17 cellular contexts compared by ENCODE assay signal in the genomic region with DNA sequence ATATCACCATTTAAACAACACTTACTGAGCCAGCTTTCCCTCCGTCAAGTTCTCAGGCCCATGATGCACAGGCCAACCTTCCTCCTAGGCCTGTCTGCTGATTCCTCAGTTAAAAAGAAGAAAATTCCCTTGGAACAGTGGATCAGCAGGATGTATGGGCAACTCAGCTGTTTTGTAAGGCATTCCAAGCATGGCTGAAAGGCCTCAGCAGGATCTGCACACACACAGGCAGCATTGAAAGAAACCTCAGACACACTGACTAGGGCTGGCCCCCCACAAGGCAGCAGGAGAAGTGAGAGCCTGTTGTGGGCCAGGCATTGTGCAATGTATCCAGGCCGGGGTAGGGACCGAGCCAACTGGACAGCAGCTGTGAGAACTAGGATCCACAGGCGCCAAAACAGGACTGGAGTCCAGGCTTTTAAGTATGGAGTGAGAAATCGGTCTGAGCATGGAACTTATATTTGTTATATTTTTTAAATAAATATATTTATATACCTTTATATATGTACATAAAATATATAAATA.
DNase-seq lines count a peak whose midpoint lies in the region; ATAC-seq lines count a peak whose summit lies in the region.
"Had no signal": no experiment of that assay in that cellular context is flagged by ENCODE, and none has a peak within 500 bp of the region (broad histone marks: within the 10 kb centered on the region; RNA-seq: fewer than 3 reads in every experiment).

No MANE protein-coding gene starts in this region.

- H3K4me2 ChIP-seq in neuronal stem cell (ENCODE audit: insufficient read depth, low read length, poor library complexity, severe bottlenecking), result no peak overlapping the region

- H2AK5ac ChIP-seq in neuronal stem cell (ENCODE audit: low read depth, low read length), result no peak overlapping the region

- no peak overlapping the region for H4K91ac ChIP-seq in neuronal stem cell (ENCODE audit: low read depth, low read length, poor library complexity)

- H3K4ac ChIP-seq in neuronal stem cell (ENCODE audit: low read length), result no peak overlapping the region

- H3K36me3 ChIP-seq in ectodermal cell (ENCODE audit: control insufficient read depth, insufficient read depth, low read length) (no peaks in the 10 kb centered on the region), neuronal stem cell (replicated peaks in 1 of 2; ENCODE audit: control insufficient read depth in 2 of 2, insufficient read depth in 2 of 2, low read length in 2 of 2) (no peaks in the 10 kb centered on the region)
- H3K36me3 ChIP-seq: BE2C, MG63, SJSA1 had no signal

- no peak overlapping the region for H2BK15ac ChIP-seq in neuronal stem cell (ENCODE audit: low read length)

- ATAC-seq in HG03135 (IDR thresholded peaks at IDR 0.05; ENCODE audit: unreplicated experiment), result no peak
- no peak for ATAC-seq in HG02588 (IDR thresholded peaks at IDR 0.05; ENCODE audit: unreplicated experiment)

- H2BK5ac ChIP-seq in neuronal stem cell (ENCODE audit: low read length), result no peak overlapping the region

- WGBS in ectodermal cell, 2 experiments, result 66% methylated on average over 4 of the region's 5 CpGs
- WGBS in neuronal stem cell (ENCODE audit: extremely low coverage in 2 of 2, insufficient read length in 2 of 2, insufficient replicate concordance in 1 of 2), 2 donors, result no CpG with 5 or more reads among the region's 5 CpGs

- H3K18ac ChIP-seq in neuronal stem cell (ENCODE audit: low read length), result peak overlapping the region; percentile 31

- DNase-seq in HT1080 (ENCODE audit: low read depth) (peak; percentile 5), islet precursor cell (peak; percentile 83), neuronal stem cell (ENCODE audit: low spot score) (no peak), epidermal melanocyte (ENCODE audit: insufficient read length, low spot score) (no peak)
- DNase-seq: BE2C, GOT3, Kasumi-1, MG63, NCI-H1092, NCI-H1436, NCI-H187 treated with DMSO at 0.1 percent for 48 hours, NCI-H524, NCI-H774 had no signal

- H3K4me3 ChIP-seq in ectodermal cell (ENCODE audit: insufficient read depth, low read depth, low read length) (no peak overlapping the region), neuronal stem cell (ENCODE audit: low read length in 2 of 2) (no peak overlapping the region)
- H3K4me3 ChIP-seq: MG63, SJSA1 had no signal

- no peak overlapping the region for H2AFZ ChIP-seq in neuronal stem cell (ENCODE audit: low read length)

- H3K79me1 ChIP-seq in neuronal stem cell (ENCODE audit: low read depth, low read length), result no peaks in the 10 kb centered on the region

- no peak overlapping the region for H2BK120ac ChIP-seq in neuronal stem cell (ENCODE audit: low read depth, low read length)

- H2BK12ac ChIP-seq in neuronal stem cell (ENCODE audit: low read length), result no peak overlapping the region

- H3K27ac ChIP-seq in ectodermal cell (ENCODE audit: insufficient read depth, low read depth, low read length, poor library complexity, severe bottlenecking) (peak overlapping the region; percentile 16), neuronal stem cell (replicated peaks; ENCODE audit: low read length) (peak overlapping the region; percentile 1)
- H3K27ac ChIP-seq: SJSA1 had no signal

- H3K4me1 ChIP-seq in ectodermal cell (ENCODE audit: control insufficient read depth, insufficient read depth, low read length) (no peaks in the 10 kb centered on the region), neuronal stem cell (ENCODE audit: control insufficient read depth in 2 of 2, insufficient read depth in 1 of 2, low read depth in 1 of 2, low read length in 2 of 2) (peaks cover 0 to 2% of the 10 kb centered on the region in 2 donors)
- H3K4me1 ChIP-seq: BE2C, SJSA1 had no signal

- H3K27me3 ChIP-seq in ectodermal cell (ENCODE audit: control insufficient read depth, insufficient read depth, low read length, poor library complexity, severe bottlenecking), result no peaks in the 10 kb centered on the region
- no peaks in the 10 kb centered on the region for H3K27me3 ChIP-seq in neuronal stem cell (ENCODE audit: control insufficient read depth in 3 of 3, insufficient read depth in 3 of 3, low read depth in 1 of 3, low read length in 3 of 3)
- H3K27me3 ChIP-seq: BE2C, MG63, SJSA1 had no signal

- H3K14ac ChIP-seq in neuronal stem cell (ENCODE audit: low read length), result no peak overlapping the region

- H4K8ac ChIP-seq in neuronal stem cell (ENCODE audit: low read depth, low read length), result no peak overlapping the region

- H3K9ac ChIP-seq in neuronal stem cell (ENCODE audit: low read depth, low read length, poor library complexity), result no peak overlapping the region

- H3K23ac ChIP-seq in neuronal stem cell (ENCODE audit: low read depth, low read length, poor library complexity), result no peak overlapping the region

- no peaks in the 10 kb centered on the region for H3K9me3 ChIP-seq in ectodermal cell (ENCODE audit: control insufficient read depth, low read length)
- no peaks in the 10 kb centered on the region for H3K9me3 ChIP-seq in neuronal stem cell (replicated peaks in 1 of 2; ENCODE audit: control insufficient read depth in 2 of 2, insufficient read depth in 1 of 2, low read depth in 1 of 2, low read length in 2 of 2)
- H3K9me3 ChIP-seq: BE2C, MG63, SJSA1 had no signal

Comparison
In these comparisons a context has a peak if more than half of its experiments do, and no peak if none do; other contexts are left out.
1. DNase-seq: peak in HT1080 (single experiment) and islet precursor cell (single experiment); none in neuronal stem cell (single experiment) and epidermal melanocyte (single experiment).